ENCODE assay signal across 9 cellular contexts in genomic region chr12:112170376-112170775, GRCh38. TPM values are rescaled to one million over a fixed set of nuclear protein-coding genes. Genes with fewer than 3 reads are reported as not detected.
DNase-seq lines count a peak whose midpoint lies in the region; ATAC-seq, FAIRE-seq and TF ChIP-seq lines count a peak whose summit lies in the region.
"Had no signal": no experiment of that assay in that cellular context is flagged by ENCODE, and none has a peak within 500 bp of the region (broad histone marks: within the 10 kb centered on the region; RNA-seq: fewer than 3 reads in every experiment).

No MANE protein-coding gene starts in this region.

- no peak for FAIRE-seq in A549 (lab: Jason Lieb, UNC)

- H3K4me1 ChIP-seq in A549: no peaks in the 10 kb centered on the region

- TF ChIP-seq RAD21 in A549 (conservative IDR thresholded peaks at IDR 0.05 in 1 of 2, IDR thresholded peaks at IDR 0.05 in 1 of 2): peak; percentile 44 to 68

- H3K4me2 ChIP-seq in A549: no peak overlapping the region

- POLR2A ChIA-PET in A549 (lab: Yijun Ruan, JAX): no interaction called here

- DNase-seq in A549 (ENCODE audit: low read depth in 1 of 2, low spot score in 1 of 2) (peak; percentile 30 to 49), GM20000 (ENCODE audit: low spot score) (peak; percentile 53), WERI-Rb-1 (peak; percentile 42), fibroblast of pulmonary artery (ENCODE audit: low read depth) (peak; percentile 12)
- DNase-seq in stimulated activated naive CD4-positive, alpha-beta T cell treated with Interleukin-2 at 50 U/mL for 16 hours (lab: John Stamatoyannopoulos, UW): peak; percentile 14

- 73% methylated on average over 8 of the region's 8 CpGs for WGBS in A549 (ENCODE audit: missing lambda C conversion rate)

- TF ChIP-seq CTCF in A549 (IDR thresholded peaks at IDR 0.05): peak; percentile 38; the same call in 2 of the 3 replicates
- TF ChIP-seq CTCF in GM20000 (IDR thresholded peaks at IDR 0.05; ENCODE audit: extremely low read depth, missing control alignments): peak; percentile 31
- TF ChIP-seq CTCF in WERI-Rb-1 (IDR thresholded peaks at IDR 0.05; ENCODE audit: low read depth, low read length): peak; percentile 69
- TF ChIP-seq CTCF in fibroblast of pulmonary artery (IDR thresholded peaks at IDR 0.05; ENCODE audit: low read length, missing control alignments): peak; percentile 49

- H3K9me3 ChIP-seq in A549 (no peaks in the 10 kb centered on the region), WERI-Rb-1 (ENCODE audit: severe bottlenecking) (no peaks in the 10 kb centered on the region)

- TF ChIP-seq EP300 in A549 (IDR thresholded peaks at IDR 0.05): no peak

- H3K27me3 ChIP-seq in WERI-Rb-1 (ENCODE audit: insufficient read depth, low read depth, severe bottlenecking): no peaks in the 10 kb centered on the region

- TF ChIP-seq POLR2A in A549 (IDR thresholded peaks at IDR 0.05; ENCODE audit: low read length): no peak

- ATAC-seq in A549 (peak; percentile 58 to 79; a peak in 5 of 6 replicates), GM18909 (IDR thresholded peaks at IDR 0.05; ENCODE audit: poor library complexity, unreplicated experiment) (no peak), HG02970 (IDR thresholded peaks at IDR 0.05; ENCODE audit: low FRiP score, unreplicated experiment) (no peak), HG03521 (IDR thresholded peaks at IDR 0.05; ENCODE audit: unreplicated experiment) (no peak)

- H3K4me3 ChIP-seq in A549: no peak overlapping the region
- no peak overlapping the region for H3K4me3 ChIP-seq in WERI-Rb-1 (ENCODE audit: low read depth, low read length)
- H3K4me3 ChIP-seq in fibroblast of pulmonary artery (replicated peaks; ENCODE audit: low read depth, low read length): no peak overlapping the region
- H3K4me3 ChIP-seq: skin epidermis had no signal

- CTCF ChIA-PET in A549 (lab: Yijun Ruan, JAX): interaction anchor here (0.6 to 1.0 kb wide), 2 partner anchors 49 to 488 kb away, joined by 4 read pairs; no protein-coding TSS in a partner anchor

- H3K36me3 ChIP-seq in WERI-Rb-1: peaks cover 24% of the 10 kb centered on the region

- H3K27ac ChIP-seq in A549 (no peak overlapping the region), WERI-Rb-1 (no peak overlapping the region)

TF ChIP-seq in A549, 52 proteins besides CTCF, POLR2A, EP300 and RAD21:
- no peak for TF ChIP-seq MAZ (IDR thresholded peaks at IDR 0.05; ENCODE audit: borderline replicate concordance, low read depth, low read length)
- TF ChIP-seq JUNB (IDR thresholded peaks at IDR 0.05): no peak
- TF ChIP-seq SMC3 (IDR thresholded peaks at IDR 0.05): peak; percentile 51
- TF ChIP-seq RFX5 (IDR thresholded peaks at IDR 0.05): no peak

RNA-seq across cellular contexts. Expression of gene TRAFD1, which starts 45.0 kb away (rescaled TPM):
- polyA plus RNA-seq in A549 (2011; rRNA removed): 23.3 and 33.1 TPM in 2 replicates
- 12.0 and 14.4 TPM in 2 replicates for polyA plus RNA-seq in A549 (2012; cell fraction: cytosol; rRNA removed)
- polyA plus RNA-seq in A549 (2012; cell fraction: nucleus; rRNA removed): 12.7 and 19.3 TPM in 2 replicates
- 30.2 to 44.1 TPM (median 41.1 TPM) in 3 replicates for polyA plus RNA-seq in A549 (2017; fragmentation: RNase III; extraction: RNeasy Plus Mini Kit Qiagen cat#74134 plus additional on column Dnase treatment)
- polyA minus RNA-seq in A549 (2011; rRNA and poly(A)+ RNA removed): 20.1 and 21.2 TPM in 2 replicates

Comparison
In these comparisons a context has a peak if more than half of its experiments do, and no peak if none do; other contexts are left out.
1. ATAC-seq: peak in A549 (2 of 2); none in GM18909 (single experiment), HG02970 (single experiment) and HG03521 (single experiment).
2. Peak in every context shown above with its lines, with median percentiles within 50 percentile points of each other: DNase-seq and CTCF ChIP-seq.